Comparison of ENCODE assay signal across 19 cellular contexts in the genomic region with DNA sequence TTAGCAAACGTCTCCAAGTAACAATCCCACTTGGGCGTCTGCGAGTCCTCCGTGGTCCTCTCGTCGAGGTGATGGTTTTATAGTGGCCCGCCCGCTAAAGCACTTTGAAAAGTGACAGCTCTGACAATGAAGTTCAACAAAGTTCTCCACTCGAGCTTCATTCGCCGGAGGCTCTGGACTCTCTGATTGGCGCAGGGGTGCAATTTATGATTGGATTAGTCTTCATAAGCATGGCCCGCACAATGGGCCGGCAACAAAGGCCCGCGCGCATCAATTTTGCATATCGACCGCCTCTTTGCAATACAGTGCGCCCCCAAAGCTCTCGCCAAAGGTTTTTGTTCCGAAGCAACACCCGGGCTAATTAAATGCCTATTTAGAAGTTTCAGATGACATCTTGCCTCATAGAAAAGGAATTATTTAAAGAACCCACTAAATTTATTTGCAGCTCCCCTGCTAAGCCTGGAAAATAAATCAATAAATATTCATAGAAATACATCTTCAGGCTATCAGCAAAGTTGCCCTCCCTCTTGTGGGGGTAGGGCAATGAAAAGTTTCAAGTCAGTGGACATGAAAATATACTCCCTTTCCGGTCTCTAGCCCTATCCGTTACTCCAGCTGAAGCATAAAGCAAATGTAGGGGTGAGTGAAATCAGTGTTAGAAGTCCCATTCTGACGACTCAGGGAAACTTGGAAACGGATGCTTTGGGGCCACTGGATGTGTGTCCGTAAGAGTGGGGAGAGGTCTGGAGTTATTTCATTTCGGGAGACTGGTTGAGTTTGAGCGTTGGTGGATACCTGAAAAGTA. TPM values are rescaled to one million over a fixed set of nuclear protein-coding genes. Genes with fewer than 3 reads are reported as not detected.
DNase-seq lines count a peak whose midpoint lies in the region; ATAC-seq and TF ChIP-seq lines count a peak whose summit lies in the region.
"Had no signal": no experiment of that assay in that cellular context is flagged by ENCODE, and none has a peak within 500 bp of the region (broad histone marks: within the 10 kb centered on the region; RNA-seq: fewer than 3 reads in every experiment).

A gene with protein sequence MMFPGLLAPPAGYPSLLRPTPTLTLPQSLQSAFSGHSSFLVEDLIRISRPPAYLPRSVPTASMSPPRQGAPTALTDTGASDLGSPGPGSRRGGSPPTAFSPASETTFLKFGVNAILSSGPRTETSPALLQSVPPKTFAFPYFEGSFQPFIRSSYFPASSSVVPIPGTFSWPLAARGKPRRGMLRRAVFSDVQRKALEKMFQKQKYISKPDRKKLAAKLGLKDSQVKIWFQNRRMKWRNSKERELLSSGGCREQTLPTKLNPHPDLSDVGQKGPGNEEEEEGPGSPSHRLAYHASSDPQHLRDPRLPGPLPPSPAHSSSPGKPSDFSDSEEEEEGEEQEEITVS (minus strand): TSS at position 51 of the 805 bp plus-strand sequence. CDS start 151 bp downstream, outside the sequence.

- CTCF ChIA-PET in CD4-positive, alpha-beta T cell (lab: Charles Lee), result interaction anchor here (1.1 to 1.8 kb wide), 2 partner anchors 28 to 32 kb away, joined by 3 read pairs; no protein-coding TSS in a partner anchor

- no peak for TF ChIP-seq CTCF in CD4-positive, alpha-beta T cell (IDR thresholded peaks at IDR 0.05)
- TF ChIP-seq CTCF in psoas muscle (IDR thresholded peaks at IDR 0.05) (no peak), type B pancreatic cell (conservative IDR thresholded peaks at IDR 0.05) (no peak)

- no peaks in the 10 kb centered on the region for H3K36me3 ChIP-seq in psoas muscle (ENCODE audit: insufficient read depth in 1 of 2, low read depth in 1 of 2)
- H3K36me3 ChIP-seq: ascending aorta, uterus had no signal

- 14 to 22% (median 16%) methylated on average over 30 of the region's 30 CpGs for WGBS in psoas muscle, 3 donors

- H3K9me3 Mint-ChIP-seq in CD4-positive, alpha-beta T cell, result no peaks in the 10 kb centered on the region
- H3K9me3 Mint-ChIP-seq in type B pancreatic cell, result peaks cover 4% of the 10 kb centered on the region
- H3K9me3 Mint-ChIP-seq: CD8-positive, alpha-beta T cell had no signal

- H3K36me3 Mint-ChIP-seq in CD4-positive, alpha-beta T cell (ENCODE audit: low read depth), result no peaks in the 10 kb centered on the region
- H3K36me3 Mint-ChIP-seq in T-helper 17 cell (ENCODE audit: low read depth) (peaks cover 6% of the 10 kb centered on the region), type B pancreatic cell (no peaks in the 10 kb centered on the region)
- H3K36me3 Mint-ChIP-seq: CD8-positive, alpha-beta T cell had no signal

- H3K4me1 Mint-ChIP-seq in CD4-positive, alpha-beta T cell (ENCODE audit: low read depth), result peaks cover 68% of the 10 kb centered on the region
- H3K4me1 Mint-ChIP-seq in T-helper 17 cell, result peaks cover 23% of the 10 kb centered on the region
- H3K4me1 Mint-ChIP-seq in type B pancreatic cell (ENCODE audit: unreplicated experiment), result peaks cover 25% of the 10 kb centered on the region

- H3K4me3 ChIP-seq in psoas muscle, result no peak within 1 kb of the TSS
- H3K4me3 ChIP-seq: ascending aorta, uterus had no signal

- no peak within 1 kb of the TSS for H3K27ac Mint-ChIP-seq in CD4-positive, alpha-beta T cell
- H3K27ac Mint-ChIP-seq in T-helper 17 cell, result peak within 1 kb of the TSS; percentile 84
- no peak within 1 kb of the TSS for H3K27ac Mint-ChIP-seq in type B pancreatic cell
- H3K27ac Mint-ChIP-seq: CD8-positive, alpha-beta T cell had no signal

- DNase-seq in NCI-H82 (lab: John Stamatoyannopoulos, UW) (peak; percentile 21), NCI-H82 treated with DMSO at 0.1 percent for 48 hours (lab: John Stamatoyannopoulos, UW; ENCODE audit: unreplicated experiment) (no peak), T-helper 17 cell (no peak), left kidney (ENCODE audit: low read depth, low spot score) (peak; percentile 35), psoas muscle (no peak), type B pancreatic cell (ENCODE audit: extremely low spot score, unreplicated experiment) (no peak), substantia nigra (lab: John Stamatoyannopoulos, UW) (no peak)
- no peak for DNase-seq in CD4-positive, alpha-beta T cell
- DNase-seq: activated CD4-positive, alpha-beta T cell treated with anti-CD3 and anti-CD28 coated beads for 1 hour; CD8-positive, alpha-beta T cell; foreskin keratinocyte; NCI-H1105; NK-92 treated with Interleukin-12 subunit alpha and Interleukin-12 subunit beta, amount 100 ng/mL, for 24 hours; uterus had no signal

- H3K27me3 ChIP-seq in CD4-positive, alpha-beta T cell (ENCODE audit: control insufficient read depth, insufficient read depth, low read length), result peaks cover 93% of the 10 kb centered on the region
- H3K27me3 ChIP-seq in psoas muscle (ENCODE audit: insufficient read depth in 3 of 3, low read length in 2 of 3), result peaks cover 0 to 99% (median 54%) of the 10 kb centered on the region in 3 donors

- H3K4me1 ChIP-seq in psoas muscle, result no peaks in the 10 kb centered on the region

- no peak for ATAC-seq in CD4-positive, alpha-beta T cell (ENCODE audit: poor library complexity)
- ATAC-seq in T-helper 17 cell, result no peak
- ATAC-seq in psoas muscle, result no peak
- ATAC-seq: CD8-positive, alpha-beta T cell; foreskin keratinocyte had no signal

- peaks cover 90% of the 10 kb centered on the region for H3K27me3 Mint-ChIP-seq in CD4-positive, alpha-beta T cell
- peaks cover 73% of the 10 kb centered on the region for H3K27me3 Mint-ChIP-seq in T-helper 17 cell
- H3K27me3 Mint-ChIP-seq in type B pancreatic cell, result peaks cover 95% of the 10 kb centered on the region

- no peak within 1 kb of the TSS for H3K27ac ChIP-seq in CD4-positive, alpha-beta T cell (ENCODE audit: low read depth, low read length)
- H3K27ac ChIP-seq in psoas muscle, result no peak within 1 kb of the TSS
- no peak within 1 kb of the TSS for H3K27ac ChIP-seq in substantia nigra (ENCODE audit: low read depth, low read length, poor library complexity, severe bottlenecking)
- H3K27ac ChIP-seq: ascending aorta, foreskin keratinocyte, uterus had no signal

- intact Hi-C loops in CD4-positive, alpha-beta T cell (cut with DNase I, micrococcal nuclease), result no loop called here
- intact Hi-C loops in psoas muscle (cut with DNase I), result no loop called here

- POLR2A ChIA-PET in CD4-positive, alpha-beta T cell (lab: Charles Lee), result no interaction called here

- peaks cover 14% of the 10 kb centered on the region for H3K9me3 ChIP-seq in CD4-positive, alpha-beta T cell (ENCODE audit: control insufficient read depth, low read length)
- H3K9me3 ChIP-seq in T-helper 17 cell (ENCODE audit: control insufficient read depth, low read length, poor library complexity, severe bottlenecking) (peaks cover 6% of the 10 kb centered on the region), psoas muscle (no peaks in the 10 kb centered on the region)
- H3K9me3 ChIP-seq: ascending aorta, uterus had no signal

- peak within 1 kb of the TSS; percentile 44 for H3K4me3 Mint-ChIP-seq in CD4-positive, alpha-beta T cell
- H3K4me3 Mint-ChIP-seq in T-helper 17 cell (peak within 1 kb of the TSS; percentile 55), type B pancreatic cell (no peak within 1 kb of the TSS)
- H3K4me3 Mint-ChIP-seq: CD8-positive, alpha-beta T cell had no signal

RNA-seq across cellular contexts. Expression of the gene that starts here (rescaled TPM):
- total RNA-seq in CD4-positive, alpha-beta T cell, result under 1 TPM; 0.17 to 0.19 TPM
- total RNA-seq in T-helper 17 cell (not detected), psoas muscle (not detected), type B pancreatic cell (ENCODE audit: low replicate concordance) (0.36 TPM in 1 of 2 replicates, not detected in the other)
- not detected for polyA plus RNA-seq in psoas muscle
- total RNA-seq: A673; ascending aorta; CD8-positive, alpha-beta T cell; foreskin keratinocyte; liver; renal cortical epithelial cell; T-helper 1 cell treated with Interleukin-12 subunit alpha and Interleukin-12 subunit beta and Interleukin-4 antibody, amounts not matched to agents 30 ng/mL and 1 ng/mL, for 36 hours; uterus had no signal
- polyA plus RNA-seq: foreskin keratinocyte, liver had no signal

Comparison
In these comparisons a context has a peak if more than half of its experiments do, and no peak if none do; other contexts are left out.
1. DNase-seq: peak in NCI-H82 (single experiment) and left kidney (single experiment); none in NCI-H82 treated with DMSO at 0.1 percent for 48 hours (single experiment), CD4-positive, alpha-beta T cell (0 of 10), T-helper 17 cell (0 of 3), psoas muscle (0 of 2), type B pancreatic cell (single experiment) and substantia nigra (0 of 49).